ENCODE assay signal across 8 cellular contexts in genomic region chr6:36985384-36985962, GRCh38. TPM values are rescaled to one million over a fixed set of nuclear protein-coding genes. Genes with fewer than 3 reads are reported as not detected.
DNase-seq lines count a peak whose midpoint lies in the region; ATAC-seq, FAIRE-seq and TF ChIP-seq lines count a peak whose summit lies in the region.

No MANE protein-coding gene starts in this region.

- H3K36me3 ChIP-seq in HepG2 (replicated peaks in 1 of 2; ENCODE audit: control insufficient read depth in 1 of 2, insufficient read depth in 2 of 2, low read length in 2 of 2), result peaks cover 4 to 11% of the 10 kb centered on the region in 2 experiments; a peak in 3 of 5 replicates

- no peaks in the 10 kb centered on the region for H3K27me3 Mint-ChIP-seq in chondrocyte (ENCODE audit: low read depth)

- H3K9me3 Mint-ChIP-seq in chondrocyte (ENCODE audit: low read depth), result no peaks in the 10 kb centered on the region

- peaks cover 30% of the 10 kb centered on the region for H3K4me1 ChIP-seq in HepG2 (ENCODE audit: insufficient read depth, low read length)

- POLR2A ChIA-PET in HepG2 (lab: Yijun Ruan, JAX), result interaction anchor here (0.7 to 2.2 kb wide), 23 partner anchors 8 to 833 kb away, joined by 3 to 17 read pairs (median 4); partner anchors contain the start of genes PIM1, PPIL1 and SRSF3

- peaks cover 31% of the 10 kb centered on the region for H3K4me1 Mint-ChIP-seq in chondrocyte (ENCODE audit: low read depth)

- TF ChIP-seq POLR2A in HepG2 (IDR thresholded peaks at IDR 0.05; ENCODE audit: insufficient read depth in 1 of 2, low read depth in 2 of 2, low read length in 2 of 2), result no peak

- H3K9me3 ChIP-seq in HepG2 (ENCODE audit: low read length), result no peaks in the 10 kb centered on the region

- no peak overlapping the region for H2AFZ ChIP-seq in HepG2 (ENCODE audit: low read length)

- peak overlapping the region; percentile 80 for H3K9ac ChIP-seq in HepG2 (ENCODE audit: insufficient read depth, low read depth, low read length)

- peaks cover 6% of the 10 kb centered on the region for H4K20me1 ChIP-seq in HepG2 (ENCODE audit: insufficient read depth, low read length)

- H3K4me3 ChIP-seq in WI38 (ENCODE audit: low read depth, low read length) (peak overlapping the region; percentile 79), HepG2 (replicated peaks in 1 of 3; ENCODE audit: insufficient read depth in 1 of 3, low read depth in 2 of 3, low read length in 3 of 3) (peak overlapping the region; percentile 71 to 99 (median 91))

- no peaks in the 10 kb centered on the region for H3K36me3 Mint-ChIP-seq in chondrocyte (ENCODE audit: low read depth)

- BruUV-seq in HepG2 (replicated peaks; lab: Mats Ljungman, UMichigan), result no TSS peak

- peaks cover 55% of the 10 kb centered on the region for H3K79me2 ChIP-seq in HepG2 (ENCODE audit: insufficient read depth, low read length)

- intact Hi-C loops in HepG2 (cut with micrococcal nuclease; ENCODE audit: unreplicated experiment), result no loop called here

- peaks cover 0 to 11% of the 10 kb centered on the region in 2 experiments; a peak in 3 of 5 replicates for H3K27me3 ChIP-seq in HepG2 (ENCODE audit: control insufficient read depth in 1 of 2, insufficient read depth in 2 of 2, low read length in 2 of 2)

- CTCF ChIA-PET in HepG2 (lab: Yijun Ruan, JAX; ENCODE audit: low intra/inter-chr PET ratio, low total read pairs), result no interaction called here

- in situ Hi-C loops in HepG2 (cut with HindIII; ENCODE audit: extremely low pct_ligation_motif_present, low pct_unique_long_range_greater_than_20kb), result no loop called here

- peak overlapping the region; percentile 79 for H3K27ac ChIP-seq in 22Rv1
- peak overlapping the region; percentile 74 for H3K27ac ChIP-seq in HepG2 (ENCODE audit: extremely low read length, insufficient read depth, low read length)

- H3K4me3 Mint-ChIP-seq in chondrocyte (ENCODE audit: unreplicated experiment), result no peak overlapping the region

- no peak for FAIRE-seq in HepG2 (lab: Jason Lieb, UNC)

- DNase-seq in HepG2 (ENCODE audit: low spot score), result no peak
- DNase-seq in activated CD8-positive, alpha-beta memory T cell treated with anti-CD3 and anti-CD28 coated beads, Interleukin-2, amount 50 U/mL, for 48 hours, result no peak
- no peak for DNase-seq in chondrocyte (ENCODE audit: low spot score)
- DNase-seq in activated T-cell treated with anti-CD3 and anti-CD28 coated beads, Interleukin-2, amount 50 U/mL, for 1 hour, result no peak

- peak overlapping the region; percentile 95 for H3K4me2 ChIP-seq in HepG2 (ENCODE audit: low read depth, low read length)

- ATAC-seq in GM21367 (IDR thresholded peaks at IDR 0.05; ENCODE audit: unreplicated experiment), result peak; percentile 2
- peak; percentile 39 for ATAC-seq in HepG2
- no peak for ATAC-seq in HG03460 (IDR thresholded peaks at IDR 0.05; ENCODE audit: unreplicated experiment)

- TF ChIP-seq RAD21 in HepG2 (CRISPR knock-in tag; IDR thresholded peaks at IDR 0.05), result no peak

- H3K27ac Mint-ChIP-seq in chondrocyte (ENCODE audit: unreplicated experiment), result no peak overlapping the region

- 1% methylated on average over 26 of the region's 26 CpGs for WGBS in HepG2 (ENCODE audit: low lambda C conversion rate)

- TF ChIP-seq CTCF in 22Rv1 (IDR thresholded peaks at IDR 0.05), result no peak
- no peak for TF ChIP-seq CTCF in WI38 (IDR thresholded peaks at IDR 0.05; ENCODE audit: low read depth, low read length)
- TF ChIP-seq CTCF in HepG2 (CRISPR knock-in tag; IDR thresholded peaks at IDR 0.05), result no peak
- TF ChIP-seq CTCF in chondrocyte (IDR thresholded peaks at IDR 0.05), result no peak

- TF ChIP-seq EP300 in HepG2 (IDR thresholded peaks at IDR 0.05; ENCODE audit: low read depth in 2 of 2, low read length in 2 of 2) (no peak), HepG2 (CRISPR knock-in tag; IDR thresholded peaks at IDR 0.05; ENCODE audit: borderline replicate concordance) (no peak)

TF ChIP-seq in HepG2, 621 proteins besides CTCF, POLR2A, EP300 and RAD21 (continues in another document):
- TF ChIP-seq TOPORS (CRISPR knock-in tag; IDR thresholded peaks at IDR 0.05), result no peak
- 0 out of 2 replicates have a peak, but pooled peaks have one; percentile 55 for TF ChIP-seq ZNF841 (CRISPR knock-in tag; IDR thresholded peaks at IDR 0.05; ENCODE audit: borderline replicate concordance)
- TF ChIP-seq RBM39 (IDR thresholded peaks at IDR 0.05; ENCODE audit: low read depth, low read length, poor library complexity, severe bottlenecking), result peak; percentile 16

RNA-seq across cellular contexts. Expression of gene MTCH1, which starts 0.5 kb away (rescaled TPM):
- total RNA-seq in HepG2 (2016; rRNA removed; fragmentation: Illumina TruSeq; extraction: Trizol), result 115 and 144 TPM in 2 replicates
- 53.5 and 64.3 TPM in 2 replicates for total RNA-seq in HepG2 (2016; cell fraction: cytosol; rRNA removed; fragmentation: Illumina TruSeq; extraction: Trizol; ENCODE audit: low read depth)
- 99.7 and 146 TPM in 2 replicates for total RNA-seq in HepG2 (2016; cell fraction: insoluble cytoplasmic fraction; rRNA removed; fragmentation: Illumina TruSeq; extraction: Trizol)
- total RNA-seq in HepG2 (2016; cell fraction: membrane; rRNA removed; fragmentation: Illumina TruSeq; extraction: Trizol), result 112 and 127 TPM in 2 replicates
- 129 and 139 TPM in 2 replicates for total RNA-seq in HepG2 (2016; cell fraction: nucleus; rRNA removed; fragmentation: Illumina TruSeq; extraction: Trizol)
- 86.2 and 96.1 TPM in 2 replicates for polyA plus RNA-seq in HepG2 (2011; rRNA removed)
- 84.5 and 90.6 TPM in 2 replicates for polyA plus RNA-seq in HepG2 (2011; cell fraction: cytosol; rRNA removed)
- 168 and 184 TPM in 2 replicates for polyA plus RNA-seq in HepG2 (2011; cell fraction: nucleus; rRNA removed)
- 90.8 and 127 TPM in 2 replicates for polyA plus RNA-seq in HepG2 (2012)
- 50.6 and 64.6 TPM in 2 replicates for polyA plus RNA-seq in HepG2 (2016; cell fraction: cytosol; fragmentation: Illumina TruSeq; extraction: Trizol; ENCODE audit: low read depth)
- polyA plus RNA-seq in HepG2 (2016; cell fraction: insoluble cytoplasmic fraction; fragmentation: Illumina TruSeq; extraction: Trizol; ENCODE audit: low read depth), result 92.2 and 107 TPM in 2 replicates
- polyA plus RNA-seq in HepG2 (2016; cell fraction: membrane; fragmentation: Illumina TruSeq; extraction: Trizol; ENCODE audit: low read depth), result 86.2 and 95.7 TPM in 2 replicates
- 185 and 196 TPM in 2 replicates for polyA plus RNA-seq in HepG2 (2016; cell fraction: nucleus; fragmentation: Illumina TruSeq; extraction: Trizol; ENCODE audit: insufficient read depth, low read depth)
- polyA minus RNA-seq in HepG2 (2011; rRNA and poly(A)+ RNA removed; ENCODE audit: low replicate concordance), result 134 and 163 TPM in 2 replicates
- polyA minus RNA-seq in HepG2 (2011; cell fraction: cytosol; rRNA and poly(A)+ RNA removed), result 32.2 and 36.3 TPM in 2 replicates
- 109 and 138 TPM in 2 replicates for polyA minus RNA-seq in HepG2 (2011; cell fraction: nucleus; rRNA and poly(A)+ RNA removed)
- total RNA-seq in chondrocyte, result 188 to 208 TPM (median 190 TPM) in 3 replicates

RNA-seq across cellular contexts. Expression of gene FGD2, which starts 20.0 kb away (rescaled TPM):
- not detected in 2 replicates for total RNA-seq in HepG2 (2016; rRNA removed; fragmentation: Illumina TruSeq; extraction: Trizol)
- not detected in 2 replicates for total RNA-seq in HepG2 (2016; cell fraction: cytosol; rRNA removed; fragmentation: Illumina TruSeq; extraction: Trizol; ENCODE audit: low read depth)
- total RNA-seq in HepG2 (2016; cell fraction: insoluble cytoplasmic fraction; rRNA removed; fragmentation: Illumina TruSeq; extraction: Trizol), result not detected in 2 replicates
- not detected in 2 replicates for total RNA-seq in HepG2 (2016; cell fraction: membrane; rRNA removed; fragmentation: Illumina TruSeq; extraction: Trizol)
- not detected in 2 replicates for total RNA-seq in HepG2 (2016; cell fraction: nucleus; rRNA removed; fragmentation: Illumina TruSeq; extraction: Trizol)
- polyA plus RNA-seq in HepG2 (2011; rRNA removed), result 0.03 TPM in 1 of 2 replicates, not detected in the other
- not detected in 2 replicates for polyA plus RNA-seq in HepG2 (2011; cell fraction: cytosol; rRNA removed)
- 0.13 and 0.17 TPM in 2 replicates for polyA plus RNA-seq in HepG2 (2011; cell fraction: nucleus; rRNA removed)
- polyA plus RNA-seq in HepG2 (2012), result not detected in 2 replicates
- not detected in 2 replicates for polyA plus RNA-seq in HepG2 (2016; cell fraction: cytosol; fragmentation: Illumina TruSeq; extraction: Trizol; ENCODE audit: low read depth)
- polyA plus RNA-seq in HepG2 (2016; cell fraction: insoluble cytoplasmic fraction; fragmentation: Illumina TruSeq; extraction: Trizol; ENCODE audit: low read depth), result not detected in 2 replicates
- not detected in 2 replicates for polyA plus RNA-seq in HepG2 (2016; cell fraction: membrane; fragmentation: Illumina TruSeq; extraction: Trizol; ENCODE audit: low read depth)
- polyA plus RNA-seq in HepG2 (2016; cell fraction: nucleus; fragmentation: Illumina TruSeq; extraction: Trizol; ENCODE audit: insufficient read depth, low read depth), result not detected in 2 replicates
- polyA minus RNA-seq in HepG2 (2011; rRNA and poly(A)+ RNA removed; ENCODE audit: low replicate concordance), result not detected in 2 replicates
- not detected in 2 replicates for polyA minus RNA-seq in HepG2 (2011; cell fraction: cytosol; rRNA and poly(A)+ RNA removed)
- 0.25 TPM in 1 of 2 replicates, not detected in the other for polyA minus RNA-seq in HepG2 (2011; cell fraction: nucleus; rRNA and poly(A)+ RNA removed)
- total RNA-seq in chondrocyte, result not detected in 3 replicates

RNA-seq across cellular contexts. Expression of gene PI16, which starts 30.9 kb away (rescaled TPM):
- total RNA-seq in HepG2 (2016; rRNA removed; fragmentation: Illumina TruSeq; extraction: Trizol) (not detected in 2 replicates), chondrocyte (0.15 TPM in 1 of 3 replicates, not detected in the others)
- total RNA-seq in HepG2 (2016; cell fraction: cytosol; rRNA removed; fragmentation: Illumina TruSeq; extraction: Trizol; ENCODE audit: low read depth), result not detected in 2 replicates
- not detected in 2 replicates for total RNA-seq in HepG2 (2016; cell fraction: insoluble cytoplasmic fraction; rRNA removed; fragmentation: Illumina TruSeq; extraction: Trizol)
- total RNA-seq in HepG2 (2016; cell fraction: membrane; rRNA removed; fragmentation: Illumina TruSeq; extraction: Trizol), result not detected in 2 replicates
- total RNA-seq in HepG2 (2016; cell fraction: nucleus; rRNA removed; fragmentation: Illumina TruSeq; extraction: Trizol), result not detected in 2 replicates
- not detected in 2 replicates for polyA plus RNA-seq in HepG2 (2011; rRNA removed)
- polyA plus RNA-seq in HepG2 (2011; cell fraction: cytosol; rRNA removed), result not detected in 2 replicates
- polyA plus RNA-seq in HepG2 (2011; cell fraction: nucleus; rRNA removed), result not detected in 2 replicates
- not detected in 2 replicates for polyA plus RNA-seq in HepG2 (2012)
- not detected in 2 replicates for polyA plus RNA-seq in HepG2 (2016; cell fraction: cytosol; fragmentation: Illumina TruSeq; extraction: Trizol; ENCODE audit: low read depth)
- polyA plus RNA-seq in HepG2 (2016; cell fraction: insoluble cytoplasmic fraction; fragmentation: Illumina TruSeq; extraction: Trizol; ENCODE audit: low read depth), result not detected in 2 replicates
- polyA plus RNA-seq in HepG2 (2016; cell fraction: membrane; fragmentation: Illumina TruSeq; extraction: Trizol; ENCODE audit: low read depth), result not detected in 2 replicates
- not detected in 2 replicates for polyA plus RNA-seq in HepG2 (2016; cell fraction: nucleus; fragmentation: Illumina TruSeq; extraction: Trizol; ENCODE audit: insufficient read depth, low read depth)
- polyA minus RNA-seq in HepG2 (2011; rRNA and poly(A)+ RNA removed; ENCODE audit: low replicate concordance), result 0.33 TPM in 1 of 2 replicates, not detected in the other
- not detected in 2 replicates for polyA minus RNA-seq in HepG2 (2011; cell fraction: cytosol; rRNA and poly(A)+ RNA removed)
- polyA minus RNA-seq in HepG2 (2011; cell fraction: nucleus; rRNA and poly(A)+ RNA removed), result not detected in 2 replicates
